Comparison of ENCODE assay signal across 8 cellular contexts in the genomic region with DNA sequence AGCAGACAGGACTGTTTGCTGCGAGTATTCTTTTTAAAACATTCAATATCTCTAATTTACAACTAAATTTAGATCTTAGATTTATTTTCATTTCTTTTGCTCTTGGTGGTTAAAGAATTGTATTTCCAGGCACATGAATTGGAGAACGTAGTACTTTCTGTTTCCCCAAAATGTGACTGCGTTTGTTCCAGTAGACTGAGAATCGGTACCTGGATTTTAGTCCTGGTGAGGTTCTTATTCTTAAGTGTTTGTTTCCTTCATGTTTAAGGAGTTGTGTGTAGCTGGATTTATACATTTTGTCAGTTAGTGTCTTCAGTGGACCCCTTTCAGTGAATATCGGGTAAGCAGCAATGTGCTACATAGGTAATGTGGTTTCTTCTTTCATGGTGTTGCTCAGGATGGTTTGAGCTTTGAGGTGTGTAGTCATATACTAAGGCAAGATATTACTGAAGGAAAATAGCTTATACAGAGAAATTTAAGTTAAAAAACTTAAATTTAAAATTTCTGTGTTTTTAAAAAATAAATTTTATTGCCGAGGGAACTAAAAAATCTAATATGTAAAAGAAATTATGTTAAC. TPM values are rescaled to one million over a fixed set of nuclear protein-coding genes. Genes with fewer than 3 reads are reported as not detected.
DNase-seq lines count a peak whose midpoint lies in the region; ATAC-seq, FAIRE-seq and TF ChIP-seq lines count a peak whose summit lies in the region.

No MANE protein-coding gene starts in this region.

- H3K4me3 ChIP-seq in GM12875 (ENCODE audit: low read depth, low read length) (peak overlapping the region; percentile 91), endothelial cell of umbilical vein (replicated peaks in 1 of 3; ENCODE audit: insufficient read depth in 1 of 3, low read depth in 1 of 3, low read length in 3 of 3) (peak overlapping the region; percentile 98 to 99 (median 99)), prostate gland (peak overlapping the region; percentile 74 to 89)

- H3K4me2 ChIP-seq in endothelial cell of umbilical vein (ENCODE audit: insufficient read depth, low read length): peak overlapping the region; percentile 95

- dilution Hi-C loops in endothelial cell of umbilical vein (cut with MboI; ENCODE audit: extremely low pct_ligation_motif_present, low sequenced_read_pairs): no loop called here

- H4K20me1 ChIP-seq in endothelial cell of umbilical vein (replicated peaks; ENCODE audit: control insufficient read depth, extremely low read depth, insufficient read depth, low read length): no peaks in the 10 kb centered on the region

- no peaks in the 10 kb centered on the region for H3K9me1 ChIP-seq in endothelial cell of umbilical vein (replicated peaks; ENCODE audit: control insufficient read depth, extremely low read depth, insufficient read depth, low read length)

- no peaks in the 10 kb centered on the region for H3K9me3 ChIP-seq in endothelial cell of umbilical vein (replicated peaks; ENCODE audit: control insufficient read depth, insufficient read depth, low read length)
- no peaks in the 10 kb centered on the region for H3K9me3 ChIP-seq in prostate gland

- no peak for TF ChIP-seq CTCF in GM12875 (IDR thresholded peaks at IDR 0.05; ENCODE audit: borderline replicate concordance, insufficient read depth, low read depth, low read length)
- TF ChIP-seq CTCF in endothelial cell of umbilical vein (IDR thresholded peaks at IDR 0.05; ENCODE audit: extremely low read depth in 1 of 2, insufficient read depth in 1 of 2, low read depth in 1 of 2, low read length in 2 of 2): no peak
- no peak for TF ChIP-seq CTCF in prostate gland (IDR thresholded peaks at IDR 0.05)

- CTCF ChIA-PET in endothelial cell of umbilical vein (lab: Charles Lee): interaction anchor here (0.6 to 3.1 kb wide), 3 partner anchors 10 to 64 kb away, joined by 3 to 8 read pairs (median 3); no protein-coding TSS in a partner anchor

- peaks cover 84% of the 10 kb centered on the region for H3K79me2 ChIP-seq in endothelial cell of umbilical vein (ENCODE audit: control insufficient read depth, insufficient read depth, low read length)

- no peak for ATAC-seq in GM19324 (IDR thresholded peaks at IDR 0.05; ENCODE audit: low FRiP score, unreplicated experiment)

- no peak overlapping the region for H2AFZ ChIP-seq in endothelial cell of umbilical vein (ENCODE audit: low read depth, low read length)

- DNase-seq in OCI-M1 (lab: John Stamatoyannopoulos, UW) (peak; percentile 59), endothelial cell of umbilical vein (ENCODE audit: low read depth, low spot score) (peak; percentile 55), prostate gland (ENCODE audit: low spot score) (no peak), NCI-H1048 (lab: John Stamatoyannopoulos, UW) (no peak), hypothalamus (lab: John Stamatoyannopoulos, UW) (no peak), kidney glomerular epithelial cell (lab: John Stamatoyannopoulos, UW) (no peak)

- H3K4me1 ChIP-seq in endothelial cell of umbilical vein (ENCODE audit: control insufficient read depth, extremely low read depth, insufficient read depth, low read length): peaks cover 43% of the 10 kb centered on the region
- no peaks in the 10 kb centered on the region for H3K4me1 ChIP-seq in prostate gland (replicated peaks)

- no peaks in the 10 kb centered on the region for H3K36me3 ChIP-seq in endothelial cell of umbilical vein (ENCODE audit: control insufficient read depth in 2 of 2, extremely low read depth in 1 of 2, insufficient read depth in 2 of 2, low read length in 2 of 2)
- no peaks in the 10 kb centered on the region for H3K36me3 ChIP-seq in prostate gland

- WGBS in prostate gland: 48% methylated on average over 6 of the region's 6 CpGs

- intact Hi-C loops in endothelial cell of umbilical vein (cut with micrococcal nuclease) (loop anchor here (2.0 to 10.0 kb wide), 5 partner anchors 23 to 1509 kb away; a partner anchor contains a TSS), prostate gland (cut with DNase I) (loop anchor here (5.0 kb wide), 1 partner anchor 121 kb away; a partner anchor contains a TSS)

- no TSS peak for BruUV-seq in endothelial cell of umbilical vein (replicated peaks; lab: Mats Ljungman, UMichigan)

- H3K27ac ChIP-seq in endothelial cell of umbilical vein (ENCODE audit: insufficient read depth, low read depth, low read length) (peak overlapping the region; percentile 84), prostate gland (peak overlapping the region; percentile 97)

- H3K27me3 ChIP-seq in endothelial cell of umbilical vein (ENCODE audit: control insufficient read depth in 2 of 2, insufficient read depth in 2 of 2, low read length in 2 of 2) (no peaks in the 10 kb centered on the region), prostate gland (replicated peaks; ENCODE audit: insufficient read depth) (no peaks in the 10 kb centered on the region)

- no peak for FAIRE-seq in endothelial cell of umbilical vein (lab: Jason Lieb, UNC)

- H3K9ac ChIP-seq in endothelial cell of umbilical vein (replicated peaks; ENCODE audit: extremely low read depth, insufficient read depth, low read length): peak overlapping the region; percentile 95

- POLR2A ChIA-PET in endothelial cell of umbilical vein (lab: Charles Lee): no interaction called here

- TF ChIP-seq POLR2A in endothelial cell of umbilical vein (IDR thresholded peaks at IDR 0.05; ENCODE audit: low read depth, low read length) (no peak), prostate gland (IDR thresholded peaks at IDR 0.05) (no peak)

TF ChIP-seq in endothelial cell of umbilical vein, 7 proteins besides CTCF, POLR2A, EP300 and RAD21:
- TF ChIP-seq FOS (IDR thresholded peaks at IDR 0.05; ENCODE audit: borderline replicate concordance, insufficient read depth, low read length) (no peak), MYC (IDR thresholded peaks at IDR 0.05; ENCODE audit: low read depth, low read length) (no peak), EZH2 (IDR thresholded peaks at IDR 0.05; ENCODE audit: borderline replicate concordance, low read depth, low read length, severe bottlenecking) (no peak), GATA2 (IDR thresholded peaks at IDR 0.05; ENCODE audit: insufficient read depth, insufficient read length, low read depth, low read length) (no peak), JUN (IDR thresholded peaks at IDR 0.05; ENCODE audit: borderline replicate concordance, insufficient read depth, insufficient read length, low read depth) (no peak)

RNA-seq across cellular contexts. Expression of a gene that starts 6.8 kb away (rescaled TPM):
- 36.8 and 38.5 TPM in 2 replicates for total RNA-seq in endothelial cell of umbilical vein
- polyA plus RNA-seq in endothelial cell of umbilical vein: 5.5 and 7.3 TPM in 2 replicates
- polyA plus RNA-seq in endothelial cell of umbilical vein (2011; cell fraction: cytosol; rRNA removed): 8.9 and 10.0 TPM in 2 replicates
- polyA plus RNA-seq in endothelial cell of umbilical vein (2011; cell fraction: nucleus; rRNA removed): 15.3 and 21.9 TPM in 2 replicates
- polyA plus RNA-seq in endothelial cell of umbilical vein (2012): 19.8 and 25.9 TPM in 2 replicates
- polyA minus RNA-seq in endothelial cell of umbilical vein: 23.9 and 24.9 TPM in 2 replicates
- 23.9 TPM for polyA minus RNA-seq in endothelial cell of umbilical vein (2011; cell fraction: cytosol; rRNA and poly(A)+ RNA removed)
- polyA minus RNA-seq in endothelial cell of umbilical vein (2011; cell fraction: nucleus; rRNA and poly(A)+ RNA removed): 64.4 and 88.3 TPM in 2 replicates
- 10 to 100 TPM; 22.2 to 45.6 TPM for total RNA-seq in prostate gland

RNA-seq across cellular contexts. Expression of a gene that starts 7.0 kb away (rescaled TPM):
- total RNA-seq in endothelial cell of umbilical vein (3.3 and 4.8 TPM in 2 replicates), prostate gland (1 to 10 TPM; 8.0 to 8.5 TPM)
- 0.46 and 0.51 TPM in 2 replicates for polyA plus RNA-seq in endothelial cell of umbilical vein
- 0.71 and 0.86 TPM in 2 replicates for polyA plus RNA-seq in endothelial cell of umbilical vein (2011; cell fraction: cytosol; rRNA removed)
- 0.62 and 1.7 TPM in 2 replicates for polyA plus RNA-seq in endothelial cell of umbilical vein (2011; cell fraction: nucleus; rRNA removed)
- polyA plus RNA-seq in endothelial cell of umbilical vein (2012): 0.38 and 5.2 TPM in 2 replicates
- polyA minus RNA-seq in endothelial cell of umbilical vein: 0.73 and 0.85 TPM in 2 replicates
- not detected for polyA minus RNA-seq in endothelial cell of umbilical vein (2011; cell fraction: cytosol; rRNA and poly(A)+ RNA removed)
- polyA minus RNA-seq in endothelial cell of umbilical vein (2011; cell fraction: nucleus; rRNA and poly(A)+ RNA removed): 1.4 and 1.7 TPM in 2 replicates

Comparison
In these comparisons a context has a peak if more than half of its experiments do, and no peak if none do; other contexts are left out.
1. DNase-seq: peak in OCI-M1 (single experiment) and endothelial cell of umbilical vein (single experiment); none in prostate gland (single experiment), NCI-H1048 (single experiment), hypothalamus (0 of 51) and kidney glomerular epithelial cell (single experiment).
2. Peak in every context shown above with its lines, with median percentiles within 50 percentile points of each other: H3K4me3 ChIP-seq.